24 cellular contexts compared by ENCODE assay signal in the genomic region with DNA sequence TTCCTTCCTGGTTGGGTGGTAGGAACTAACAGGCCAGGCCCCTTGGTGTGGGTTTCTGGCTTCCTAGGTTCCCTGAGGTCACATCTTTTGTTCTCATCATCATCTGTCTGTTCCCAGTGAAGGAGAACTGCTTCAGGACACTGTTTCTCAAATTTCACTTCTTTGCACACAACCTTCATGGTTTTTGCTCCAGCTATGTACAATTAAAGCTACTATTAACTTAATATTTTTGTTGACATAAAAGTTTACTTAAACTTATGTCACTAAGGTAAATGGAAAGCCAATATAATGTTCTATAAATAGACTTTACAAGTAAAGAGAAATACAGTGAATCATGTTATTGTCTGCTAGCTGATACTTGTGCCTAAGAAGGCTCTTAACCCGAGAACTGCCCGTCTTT.
"Had no signal": no experiment of that assay in that cellular context is flagged by ENCODE, and none has a peak within 500 bp of the region (broad histone marks: within the 10 kb centered on the region; RNA-seq: fewer than 3 reads in every experiment).

No MANE protein-coding gene starts in this region.

- DNase-seq: activated CD4-positive, alpha-beta T cell treated with anti-CD3 and anti-CD28 coated beads for 36 hours; activated CD4-positive, alpha-beta T cell treated with anti-CD3 and anti-CD28 coated beads, Interleukin-2, amount 10 ng/mL, durations not matched to agents 7 days and 5 days; activated CD4-positive, alpha-beta T cell treated with anti-CD3 and anti-CD28 coated beads, Interleukin-2, amount 50 U/mL, for 48 hours; activated CD8-positive, alpha-beta T cell treated with anti-CD3 and anti-CD28 coated beads, Interleukin-2, amount 10 ng/mL, durations not matched to agents 7 days and 5 days; activated gamma-delta T cell; activated naive CD4-positive, alpha-beta T cell treated with anti-CD3 and anti-CD28 coated beads for 36 hours; activated T-cell treated with anti-CD3 and anti-CD28 coated beads, Interleukin-2, amount 50 U/mL, for 24 hours; brain microvascular endothelial cell; central memory CD4-positive, alpha-beta T cell; NCI-H1105; NCI-H1417 treated with DMSO at 0.1 percent for 48 hours; NCI-H1930; NCI-H2081 treated with DMSO at 0.1 percent for 48 hours; NCI-H2171; NCI-H510A; NCI-H526; NCI-H748 treated with DMSO at 0.1 percent for 48 hours; NK-92 treated with Interleukin-12 subunit alpha and Interleukin-12 subunit beta, amount 100 ng/mL, for 24 hours; PC-9; SIG-M5 had no signal

- H3K4me1 ChIP-seq: adrenal gland had no signal

- H3K27me3 ChIP-seq: brain microvascular endothelial cell had no signal

- H3K4me3 ChIP-seq: adrenal gland, K562, PC-9, SK-N-MC had no signal

- H3K27ac ChIP-seq: adrenal gland, brain microvascular endothelial cell, PC-9, RWPE1, SK-N-MC had no signal

- H3K9me3 ChIP-seq: adrenal gland had no signal

- H3K36me3 ChIP-seq: adrenal gland, brain microvascular endothelial cell had no signal

- H3K4me2 ChIP-seq: PC-9 had no signal
